Comparison of ENCODE assay signal across 7 cellular contexts in the genomic region with DNA sequence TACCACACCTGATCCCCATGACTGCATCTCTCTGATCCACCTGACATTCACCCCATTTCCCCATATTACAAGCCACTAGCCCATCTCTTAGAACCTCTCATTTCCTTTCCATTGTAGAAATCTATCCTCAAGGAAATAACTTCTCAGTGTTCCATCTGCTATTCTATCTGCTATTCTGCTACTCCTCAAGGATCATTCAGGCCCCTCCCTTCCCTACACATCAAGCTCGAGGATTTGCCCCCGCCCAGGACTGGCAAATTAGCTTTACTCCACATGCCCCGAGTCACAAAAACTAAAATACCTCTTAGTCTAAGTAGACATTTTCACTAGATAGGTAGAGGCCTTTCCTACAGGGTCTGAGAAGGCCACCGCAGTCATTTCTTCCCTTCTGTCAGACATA.
DNase-seq lines count a peak whose midpoint lies in the region; ATAC-seq, FAIRE-seq and TF ChIP-seq lines count a peak whose summit lies in the region.
"Not testable (repeated sequence)": the region's sequence is repeated elsewhere in the genome, so short reads cannot be mapped to it uniquely, and the experiment has no call there.

No MANE protein-coding gene starts in this region.

- H3K9ac ChIP-seq in ES-I3 (ENCODE audit: low read depth, low read length) (peak overlapping the region; percentile 35; the same call in 1 of the 2 replicates), PC-3 (ENCODE audit: low read length) (peak overlapping the region; percentile 20; the same call in 1 of the 2 replicates), endodermal cell (ENCODE audit: extremely low read depth, low read length, poor library complexity, severe bottlenecking) (peak overlapping the region; percentile 11)

- not testable (repeated sequence) for DNase-seq in A549 (ENCODE audit: low read depth in 1 of 2, low spot score in 1 of 2); PC-3; endodermal cell; osteocyte (ENCODE audit: extremely low spot score, unreplicated experiment)
- peak; percentile 73 to 80 for DNase-seq in SJSA1 (ENCODE audit: low read depth in 1 of 2, low spot score in 2 of 2)
- DNase-seq in foreskin keratinocyte = peak in 1 of 2 donors; percentile 44

- not testable (repeated sequence) for TF ChIP-seq RAD21 in A549 (conservative IDR thresholded peaks at IDR 0.05 in 1 of 2, IDR thresholded peaks at IDR 0.05 in 1 of 2)

- H3K79me2 ChIP-seq in PC-3 (ENCODE audit: low read length) = peaks cover 52% of the 10 kb centered on the region

- not testable (repeated sequence) for TF ChIP-seq EP300 in A549 (IDR thresholded peaks at IDR 0.05)

- H3K4me3 ChIP-seq in A549 (peak overlapping the region; percentile 66), PC-3 (ENCODE audit: low read length) (peak overlapping the region; percentile 50), SJSA1 (peak overlapping the region; percentile 22), endodermal cell (ENCODE audit: low read length) (peak overlapping the region; percentile 73)

- H3K27ac ChIP-seq in A549 (peak overlapping the region; percentile 95 to 98), PC-3 (ENCODE audit: low read length) (peak overlapping the region; percentile 56), SJSA1 (peak overlapping the region; percentile 72), foreskin keratinocyte (peak overlapping the region; percentile 71)
- not testable (repeated sequence) for H3K27ac ChIP-seq in endodermal cell (ENCODE audit: low read depth, low read length)

- not testable (repeated sequence) for H3K9me2 ChIP-seq in PC-3 (replicated peaks; ENCODE audit: low read length)

- H3K9me3 Mint-ChIP-seq in endodermal cell = peaks cover 16% of the 10 kb centered on the region
- not testable (repeated sequence) for H3K9me3 Mint-ChIP-seq in osteocyte (ENCODE audit: unreplicated experiment)

- BruUV-seq in PC-3 (replicated peaks; lab: Mats Ljungman, UMichigan) = not testable (repeated sequence)

- H4K20me1 ChIP-seq in PC-3 (ENCODE audit: low read length) = not testable (repeated sequence)

- H3K4me1 ChIP-seq in A549 (peaks cover 34% of the 10 kb centered on the region), ES-I3 (ENCODE audit: insufficient read depth, low read length) (peaks cover 10% of the 10 kb centered on the region), PC-3 (ENCODE audit: insufficient read depth, low read length) (peaks cover 39% of the 10 kb centered on the region), SJSA1 (replicated peaks) (peaks cover 41% of the 10 kb centered on the region), endodermal cell (ENCODE audit: control insufficient read depth, insufficient read depth, low read length) (peaks cover 11% of the 10 kb centered on the region), foreskin keratinocyte (peaks cover 27% of the 10 kb centered on the region)

- H3K9me3 ChIP-seq in A549; ES-I3 (ENCODE audit: control insufficient read depth, insufficient read depth, low read length); PC-3 (ENCODE audit: low read length); SJSA1 (replicated peaks); endodermal cell (ENCODE audit: control insufficient read depth, low read length): not testable (repeated sequence)

- not testable (repeated sequence) for H2AFZ ChIP-seq in PC-3 (ENCODE audit: low read length)

- POLR2A ChIA-PET in A549 (lab: Yijun Ruan, JAX); PC-3 (lab: Charles Lee; ENCODE audit: unreplicated experiment): not testable (repeated sequence)

- H3K4me1 Mint-ChIP-seq in endodermal cell = peaks cover 62% of the 10 kb centered on the region
- peaks cover 76% of the 10 kb centered on the region for H3K4me1 Mint-ChIP-seq in osteocyte (ENCODE audit: unreplicated experiment)

- peak overlapping the region; percentile 77 for H3K4me3 Mint-ChIP-seq in endodermal cell
- not testable (repeated sequence) for H3K4me3 Mint-ChIP-seq in osteocyte (ENCODE audit: unreplicated experiment)

- H3K36me3 Mint-ChIP-seq in endodermal cell (ENCODE audit: low read depth) = peaks cover 21% of the 10 kb centered on the region
- H3K36me3 Mint-ChIP-seq in osteocyte (ENCODE audit: unreplicated experiment) = not testable (repeated sequence)

- H3K27me3 ChIP-seq in PC-3 (ENCODE audit: low read length); SJSA1 (replicated peaks); endodermal cell (ENCODE audit: control insufficient read depth, insufficient read depth, low read length, poor library complexity, severe bottlenecking); foreskin keratinocyte: not testable (repeated sequence)

- FAIRE-seq in A549 (lab: Jason Lieb, UNC) = not testable (repeated sequence)

- TF ChIP-seq POLR2A in A549 (IDR thresholded peaks at IDR 0.05; ENCODE audit: low read length) = not testable (repeated sequence)

- peak overlapping the region; percentile 79 for H3K4me2 ChIP-seq in A549
- peak overlapping the region; percentile 62 for H3K4me2 ChIP-seq in PC-3 (ENCODE audit: low read length)

- H3K36me3 ChIP-seq in ES-I3 (ENCODE audit: insufficient read depth, low read length); endodermal cell (ENCODE audit: control insufficient read depth, insufficient read depth, low read length): not testable (repeated sequence)
- H3K36me3 ChIP-seq in PC-3 (ENCODE audit: low read depth, low read length) = peaks cover 11% of the 10 kb centered on the region; the same call in 1 of the 2 replicates
- peaks cover 64% of the 10 kb centered on the region for H3K36me3 ChIP-seq in SJSA1

- not testable (repeated sequence) for H3K27ac Mint-ChIP-seq in endodermal cell
- H3K27ac Mint-ChIP-seq in osteocyte (ENCODE audit: unreplicated experiment) = peak overlapping the region; percentile 33

- CTCF ChIA-PET in A549 (lab: Yijun Ruan, JAX); PC-3 (lab: Charles Lee): not testable (repeated sequence)

- not testable (repeated sequence) for ATAC-seq in A549, PC-3, foreskin keratinocyte

- H3F3A ChIP-seq in PC-3 (ENCODE audit: low read length, unreplicated experiment) = not testable (repeated sequence)

- WGBS in A549 (ENCODE audit: missing lambda C conversion rate) = 0% methylated on average over 4 of the region's 4 CpGs
- 80 to 90% methylated on average over 1 to 4 of the region's 4 CpGs for WGBS in endodermal cell (ENCODE audit: insufficient coverage in 1 of 2, insufficient read length in 1 of 2), 2 experiments

- H3K27me3 Mint-ChIP-seq in endodermal cell (ENCODE audit: insufficient read depth); osteocyte (ENCODE audit: unreplicated experiment): not testable (repeated sequence)

- not testable (repeated sequence) for TF ChIP-seq CTCF in A549 (IDR thresholded peaks at IDR 0.05); PC-3 (conservative IDR thresholded peaks at IDR 0.05; ENCODE audit: low read depth, low read length); endodermal cell (conservative IDR thresholded peaks at IDR 0.05); foreskin keratinocyte (conservative IDR thresholded peaks at IDR 0.05); osteocyte (IDR thresholded peaks at IDR 0.05)

- intact Hi-C loops in PC-3 (cut with micrococcal nuclease) = loop anchor here (10.0 kb wide), 2 partner anchors 55 to 745 kb away; no protein-coding TSS in a partner anchor

TF ChIP-seq in A549, 52 proteins besides CTCF, POLR2A, EP300 and RAD21:
- 0 out of 5 replicates have a peak, but pooled peaks of 1 of the 2 experiments have one; percentile 10 for TF ChIP-seq JUN (IDR thresholded peaks at IDR 0.05)
- 0 out of 2 replicates have a peak, but pooled peaks have one; percentile 6 for TF ChIP-seq RARB (CRISPR knock-in tag; IDR thresholded peaks at IDR 0.05)

Comparison
In these comparisons a context has a peak if more than half of its experiments do, and no peak if none do; other contexts are left out.
1. H3K4me3 ChIP-seq: peak in every context shown above with its lines; median percentile 73 in endodermal cell; 66 in A549; 50 in PC-3; 22 in SJSA1.